ENCODE assay signal across 8 cellular contexts in genomic region chr17:30970757-30971567, GRCh38. TPM values are rescaled to one million over a fixed set of nuclear protein-coding genes. Genes with fewer than 3 reads are reported as not detected.
A peak's percentile ranks its signal among the peaks of the same experiment; 100 is the strongest.
DNase-seq lines count a peak whose midpoint lies in the region; ATAC-seq and TF ChIP-seq lines count a peak whose summit lies in the region.

Gene RNF135 (plus strand): TSS chr17:30971039. CDS start chr17:30971074, 35 bp downstream.

- peaks cover 42% of the 10 kb centered on the region for H3K4me1 Mint-ChIP-seq in activated naive CD4-positive, alpha-beta T cell treated with anti-CD3 and anti-CD28 coated beads, Interleukin-2, amount 10 ng/mL, durations not matched to agents 7 days and 5 days

- intact Hi-C loops in testis (cut with DNase I; ENCODE audit: low total_unique reads), result no loop called here

- H3K4me1 ChIP-seq in gastroesophageal sphincter, result peaks cover 0 to 36% (median 4%) of the 10 kb centered on the region in 3 donors
- peaks cover 4% of the 10 kb centered on the region for H3K4me1 ChIP-seq in testis

- peak; percentile 49 for ATAC-seq in HG03571 (IDR thresholded peaks at IDR 0.05; ENCODE audit: unreplicated experiment)
- ATAC-seq in gastroesophageal sphincter, result peak; percentile 93

- peak within 1 kb of the TSS; percentile 89 for H3K27ac Mint-ChIP-seq in activated naive CD4-positive, alpha-beta T cell treated with anti-CD3 and anti-CD28 coated beads, Interleukin-2, amount 10 ng/mL, durations not matched to agents 7 days and 5 days

- peaks cover 30% of the 10 kb centered on the region for H3K27me3 Mint-ChIP-seq in activated naive CD4-positive, alpha-beta T cell treated with anti-CD3 and anti-CD28 coated beads, Interleukin-2, amount 10 ng/mL, durations not matched to agents 7 days and 5 days

- POLR2A ChIA-PET in RWPE1 (lab: Yijun Ruan, JAX; ENCODE audit: low non-redundant PET), result interaction anchor here (1.6 kb wide), 1 partner anchor 64 kb away, joined by 9 read pairs; the partner anchor contains the start of gene TEFM

- CTCF ChIA-PET in RWPE1 (lab: Yijun Ruan, JAX), result interaction anchor here (0.6 kb wide), 1 partner anchor 16 kb away, joined by 6 read pairs; no protein-coding TSS in a partner anchor
- CTCF ChIA-PET in activated naive CD4-positive, alpha-beta T cell treated with anti-CD3 and anti-CD28 coated beads, Interleukin-2, amount 10 ng/mL, durations not matched to agents 7 days and 5 days (lab: Charles Lee), result interaction anchor here (1.1 kb wide), 1 partner anchor 91 kb away, joined by 4 read pairs; no protein-coding TSS in a partner anchor

- peaks cover 1% of the 10 kb centered on the region for H3K9me3 Mint-ChIP-seq in activated naive CD4-positive, alpha-beta T cell treated with anti-CD3 and anti-CD28 coated beads, Interleukin-2, amount 10 ng/mL, durations not matched to agents 7 days and 5 days

- TF ChIP-seq POLR2A in gastroesophageal sphincter (IDR thresholded peaks at IDR 0.05) (peak; percentile 87 to 88), testis (IDR thresholded peaks at IDR 0.05) (peak; percentile 6)

- peak within 1 kb of the TSS; percentile 98 for H3K4me3 Mint-ChIP-seq in activated naive CD4-positive, alpha-beta T cell treated with anti-CD3 and anti-CD28 coated beads, Interleukin-2, amount 10 ng/mL, durations not matched to agents 7 days and 5 days

- peak within 1 kb of the TSS; percentile 98 for H3K27ac ChIP-seq in RWPE1
- H3K27ac ChIP-seq in gastroesophageal sphincter, result peak within 1 kb of the TSS; percentile 85 to 98 (median 92)
- peak within 1 kb of the TSS; percentile 87 to 94 for H3K27ac ChIP-seq in testis

- WGBS in gastroesophageal sphincter (ENCODE audit: low coverage in 1 of 2), 2 donors, result 0 to 2% methylated on average over 4 to 11 of the region's 70 CpGs
- 0% methylated on average over 33 to 55 of the region's 70 CpGs for WGBS in testis, 2 donors

- H3K4me3 ChIP-seq in gastroesophageal sphincter (peak within 1 kb of the TSS; percentile 90 to 93), testis (peak within 1 kb of the TSS; percentile 77 to 79)

- TF ChIP-seq CTCF in RWPE1 (conservative IDR thresholded peaks at IDR 0.05; ENCODE audit: low read depth), result peak; percentile 20; the same call in 1 of the 2 replicates
- peak; percentile 42 to 78 (median 59) for TF ChIP-seq CTCF in gastroesophageal sphincter (IDR thresholded peaks at IDR 0.05)
- peak; percentile 18 to 36 (median 30) for TF ChIP-seq CTCF in testis (IDR thresholded peaks at IDR 0.05)

- TF ChIP-seq EP300 in gastroesophageal sphincter (IDR thresholded peaks at IDR 0.05), result no peak

- H3K36me3 ChIP-seq in gastroesophageal sphincter (peaks cover 0 to 12% of the 10 kb centered on the region in 2 donors), testis (ENCODE audit: low read depth, missing control alignments) (no peaks in the 10 kb centered on the region)

- no peaks in the 10 kb centered on the region for H3K9me3 ChIP-seq in gastroesophageal sphincter
- H3K9me3 ChIP-seq in testis, result no peaks in the 10 kb centered on the region

- H3K27me3 ChIP-seq in gastroesophageal sphincter, result no peaks in the 10 kb centered on the region
- H3K27me3 ChIP-seq in testis, result no peaks in the 10 kb centered on the region

- peak in 12 of 14 donors; percentile 29 to 84 (median 64) for DNase-seq in C1 segment of cervical spinal cord (lab: John Stamatoyannopoulos, UW)
- DNase-seq in GM19240 (ENCODE audit: insufficient read length, low spot score), result peak; percentile 67
- DNase-seq in RWPE1 (ENCODE audit: low spot score), result peak; percentile 87
- peak; percentile 76 for DNase-seq in activated naive CD4-positive, alpha-beta T cell treated with anti-CD3 and anti-CD28 coated beads, Interleukin-2, amount 10 ng/mL, durations not matched to agents 7 days and 5 days
- peak; percentile 35 for DNase-seq in non-pigmented ciliary epithelial cell (ENCODE audit: low read depth)
- DNase-seq in testis, result peak; percentile 90

- peaks cover 17% of the 10 kb centered on the region for H3K36me3 Mint-ChIP-seq in activated naive CD4-positive, alpha-beta T cell treated with anti-CD3 and anti-CD28 coated beads, Interleukin-2, amount 10 ng/mL, durations not matched to agents 7 days and 5 days

RNA-seq across cellular contexts. Expression of gene RNF135, which starts in this region (rescaled TPM):
- total RNA-seq in gastroesophageal sphincter, result 10 to 100 TPM; 18.2 to 22.3 (median 20.3) TPM
- 10 to 100 TPM; 20.6 to 24.2 TPM for total RNA-seq in testis
- polyA plus RNA-seq in testis (ENCODE audit: insufficient read depth, low read depth, low replicate concordance), result 12.9 TPM

Comparison
In these comparisons a context has a peak if more than half of its experiments do, and no peak if none do; other contexts are left out.
1. Peak in every context shown above with its lines: DNase-seq, ATAC-seq, H3K4me3 ChIP-seq and H3K27ac ChIP-seq.
2. DNase-seq: peak in every context shown above with its lines; median percentile 90 in testis; 87 in RWPE1; 76 in activated naive CD4-positive, alpha-beta T cell treated with anti-CD3 and anti-CD28 coated beads, Interleukin-2, amount 10 ng/mL, durations not matched to agents 7 days and 5 days; 67 in GM19240; 64 in C1 segment of cervical spinal cord; 35 in non-pigmented ciliary epithelial cell.